1 cellular context compared by ENCODE assay signal in the genomic region with DNA sequence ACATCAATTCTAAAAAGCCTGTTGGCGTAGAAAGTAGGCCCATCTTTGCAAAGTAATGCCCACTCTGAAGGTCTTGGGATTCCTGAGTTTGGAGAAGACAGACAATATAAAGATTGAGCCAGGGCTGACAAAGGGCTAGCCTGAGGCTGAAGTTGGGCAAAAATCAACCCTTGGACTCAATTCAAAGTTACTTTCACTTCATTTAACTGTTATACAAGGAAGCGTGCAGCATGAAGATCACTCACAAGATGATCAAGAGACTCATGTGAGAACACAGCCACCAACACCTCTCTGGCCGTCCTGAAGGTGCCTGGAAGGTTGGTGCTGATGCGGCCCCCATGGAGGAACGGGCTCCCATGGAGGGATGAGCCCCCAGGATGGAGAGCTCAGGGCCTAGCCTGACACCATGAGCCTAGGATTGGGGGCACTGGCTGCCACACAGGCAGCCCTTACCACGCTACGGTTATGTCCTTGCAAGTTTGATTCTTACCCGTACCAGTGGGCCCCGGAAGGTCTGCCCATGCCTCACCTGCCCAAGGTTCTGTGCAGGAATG.
TF ChIP-seq lines count a peak whose summit lies in the region.

No MANE protein-coding gene starts in this region.

TF ChIP-seq in HepG2, 621 proteins besides CTCF, POLR2A, EP300 and RAD21:
- TF ChIP-seq GMEB2 (CRISPR knock-in tag; IDR thresholded peaks at IDR 0.05; ENCODE audit: low read depth) = no peak
- TF ChIP-seq RBM22 (optimal IDR thresholded peaks at IDR 0.05; ENCODE audit: low read length) = peak; percentile 5
